In the genomic region with DNA sequence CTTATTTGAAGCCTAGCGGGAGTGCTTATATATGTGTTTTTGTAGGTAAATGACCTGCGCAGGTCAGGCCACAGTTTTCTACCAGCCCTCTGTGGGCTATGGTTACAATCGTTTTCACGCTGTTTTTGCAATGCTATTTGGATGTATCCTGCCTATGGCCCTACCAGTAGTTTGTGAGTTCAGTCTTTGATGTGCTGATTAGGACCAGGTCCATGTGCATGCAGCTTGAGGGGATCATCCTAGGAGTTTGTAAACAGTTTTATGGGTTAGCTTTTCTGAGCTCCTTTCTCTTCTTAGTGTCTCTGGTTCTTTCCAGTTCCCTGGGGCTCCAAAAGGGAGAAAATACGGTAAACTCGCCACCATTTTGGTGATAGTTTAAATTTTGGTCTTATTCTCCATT, we compare ENCODE assay signal across 20 cellular contexts.
"Had no signal": no experiment of that assay in that cellular context is flagged by ENCODE, and none has a peak within 500 bp of the region (broad histone marks: within the 10 kb centered on the region; RNA-seq: fewer than 3 reads in every experiment).

No MANE protein-coding gene starts in this region.

- H3K27me3 ChIP-seq: dorsolateral prefrontal cortex, gastrocnemius medialis, right atrium auricular region, suprapubic skin, thyroid gland had no signal

- H3K27ac ChIP-seq: dorsolateral prefrontal cortex, gastrocnemius medialis, heart right ventricle, neutrophil, right atrium auricular region, suprapubic skin, thyroid gland had no signal

- DNase-seq: cortex of kidney; dorsolateral prefrontal cortex; effector CD8-positive, alpha-beta T cell; gastrocnemius medialis; heart right ventricle; hypothalamus; islet precursor cell; mammary epithelial cell; mucosa of descending colon; naive thymus-derived CD8-positive, alpha-beta T cell; stimulated activated CD4-positive, alpha-beta T cell treated with anti-CD3 and anti-CD28 coated beads, Interleukin-2, amount 100 ng/mL, for 48 hours; stimulated activated naive CD4-positive, alpha-beta T cell treated with Interleukin-2 at 50 U/mL for 16 hours; thyroid gland had no signal

- H3K4me2 ChIP-seq: smooth muscle cell had no signal

- ATAC-seq: esophagus mucosa; gastrocnemius medialis; heart right ventricle; left lobe of liver; mucosa of descending colon; naive thymus-derived CD8-positive, alpha-beta T cell had no signal

- H3K9me3 ChIP-seq: gastrocnemius medialis, mucosa of descending colon, neutrophil, suprapubic skin, thyroid gland had no signal

- H3K4me3 Mint-ChIP-seq: naive thymus-derived CD8-positive, alpha-beta T cell; type B pancreatic cell had no signal

- H3K27ac Mint-ChIP-seq: naive thymus-derived CD8-positive, alpha-beta T cell; type B pancreatic cell had no signal

- H3K9me3 Mint-ChIP-seq: type B pancreatic cell had no signal

- H3K4me1 ChIP-seq: gastrocnemius medialis, right atrium auricular region had no signal

- H3K36me3 ChIP-seq: neutrophil, right atrium auricular region, thyroid gland had no signal

- H3K4me3 ChIP-seq: dorsolateral prefrontal cortex, gastrocnemius medialis, heart right ventricle, mucosa of descending colon, right atrium auricular region, smooth muscle cell, suprapubic skin, thyroid gland had no signal
